In genomic region chr3:187713504-187713903, GRCh38 we compare ENCODE assay signal across 10 cellular contexts. TPM values are rescaled to one million over a fixed set of nuclear protein-coding genes. Genes with fewer than 3 reads are reported as not detected.
A peak's percentile ranks its signal among the peaks of the same experiment; 100 is the strongest.
DNase-seq lines count a peak whose midpoint lies in the region; ATAC-seq and TF ChIP-seq lines count a peak whose summit lies in the region.
"Had no signal": no experiment of that assay in that cellular context is flagged by ENCODE, and none has a peak within 500 bp of the region (broad histone marks: within the 10 kb centered on the region; RNA-seq: fewer than 3 reads in every experiment).

No MANE protein-coding gene starts in this region.

- H3K79me2 ChIP-seq in mammary epithelial cell (ENCODE audit: insufficient read depth, low read length) (no peaks in the 10 kb centered on the region), neural progenitor cell (ENCODE audit: low read depth) (no peaks in the 10 kb centered on the region)

- BruUV-seq in mammary epithelial cell (replicated peaks; lab: Mats Ljungman, UMichigan), result no TSS peak

- H3K4me2 ChIP-seq in mammary epithelial cell (ENCODE audit: insufficient read depth, low read depth, low read length), result no peak overlapping the region
- no peak overlapping the region for H3K4me2 ChIP-seq in neural progenitor cell

- H3K27ac Mint-ChIP-seq in naive thymus-derived CD4-positive, alpha-beta T cell, result peak overlapping the region in 4 of 9 donors; percentile 7 to 57 (median 22)
- no peak overlapping the region for H3K27ac Mint-ChIP-seq in neural progenitor cell

- H3K36me3 Mint-ChIP-seq in naive thymus-derived CD4-positive, alpha-beta T cell, result no peaks in the 10 kb centered on the region
- no peaks in the 10 kb centered on the region for H3K36me3 Mint-ChIP-seq in neural progenitor cell

- H3K4me1 Mint-ChIP-seq in naive thymus-derived CD4-positive, alpha-beta T cell, result peaks cover 8 to 17% (median 13%) of the 10 kb centered on the region in 7 donors
- H3K4me1 Mint-ChIP-seq in neural progenitor cell, result no peaks in the 10 kb centered on the region

- POLR2A ChIA-PET in naive thymus-derived CD4-positive, alpha-beta T cell (lab: Charles Lee), result no interaction called here

- H3F3A ChIP-seq in neural progenitor cell (ENCODE audit: low read depth), result no peaks in the 10 kb centered on the region

- H3K9me3 ChIP-seq in mammary epithelial cell (replicated peaks; ENCODE audit: insufficient read depth, low read length) (no peaks in the 10 kb centered on the region), neural progenitor cell (ENCODE audit: low read depth) (no peaks in the 10 kb centered on the region)
- no peaks in the 10 kb centered on the region for H3K9me3 ChIP-seq in naive thymus-derived CD4-positive, alpha-beta T cell (ENCODE audit: control insufficient read depth in 2 of 3, low read length in 3 of 3)

- peak; percentile 27 for DNase-seq in SIG-M5 treated with dmso at 0.1 percent for 504 hours (lab: John Stamatoyannopoulos, UW; ENCODE audit: unreplicated experiment)
- no peak for DNase-seq in SIG-M5 (lab: John Stamatoyannopoulos, UW)
- DNase-seq in NCI-H226, result peak; percentile 60
- DNase-seq in mammary epithelial cell, result peak; percentile 42
- DNase-seq in naive thymus-derived CD4-positive, alpha-beta T cell, result peak in 7 of 9 donors; percentile 17 to 33 (median 28)
- no peak for DNase-seq in neural progenitor cell (ENCODE audit: low spot score)
- no peak for DNase-seq in NCI-H2107 treated with DMSO at 0.1 percent for 48 hours (lab: John Stamatoyannopoulos, UW; ENCODE audit: unreplicated experiment)
- DNase-seq in lower leg skin (ENCODE audit: low spot score in 2 of 2), result no peak
- DNase-seq: activated CD4-positive, alpha-beta T cell treated with anti-CD3 and anti-CD28 coated beads for 1 hour had no signal

- CTCF ChIA-PET in mammary epithelial cell (lab: Charles Lee; ENCODE audit: low non-redundant PET), result interaction anchor here (0.6 to 1.5 kb wide), 2 partner anchors 68 to 394 kb away, joined by 3 to 10 read pairs; no protein-coding TSS in a partner anchor
- CTCF ChIA-PET in naive thymus-derived CD4-positive, alpha-beta T cell (lab: Charles Lee), result interaction anchor here (0.7 to 12.7 kb wide), 2 partner anchors 394 to 1065 kb away, joined by 3 to 95 read pairs; no protein-coding TSS in a partner anchor

- 92% methylated on average over 2 of the region's 2 CpGs for WGBS in mammary epithelial cell (ENCODE audit: low coverage, missing lambda C conversion rate)
- WGBS in lower leg skin, 2 donors, result 76 to 82% methylated on average over 2 of the region's 2 CpGs

- peaks cover 0 to 8% (median 0%) of the 10 kb centered on the region in 5 donors for H3K27me3 Mint-ChIP-seq in naive thymus-derived CD4-positive, alpha-beta T cell
- H3K27me3 Mint-ChIP-seq in neural progenitor cell (ENCODE audit: insufficient read depth, low read depth), result peaks cover 2% of the 10 kb centered on the region

- H3K36me3 ChIP-seq in mammary epithelial cell (ENCODE audit: insufficient read depth, low read length) (no peaks in the 10 kb centered on the region), neural progenitor cell (no peaks in the 10 kb centered on the region)
- H3K36me3 ChIP-seq in naive thymus-derived CD4-positive, alpha-beta T cell (ENCODE audit: control insufficient read depth in 2 of 3, insufficient read depth in 3 of 3, low read length in 3 of 3), result no peaks in the 10 kb centered on the region

- H3K9ac ChIP-seq in mammary epithelial cell (ENCODE audit: insufficient read depth, low read length), result no peak overlapping the region
- no peak overlapping the region for H3K9ac ChIP-seq in neural progenitor cell

- H3K4me1 ChIP-seq in mammary epithelial cell (ENCODE audit: insufficient read depth, low read length) (no peaks in the 10 kb centered on the region), neural progenitor cell (no peaks in the 10 kb centered on the region)
- H3K4me1 ChIP-seq in naive thymus-derived CD4-positive, alpha-beta T cell (ENCODE audit: control insufficient read depth in 2 of 2, insufficient read depth in 2 of 2, low read length in 2 of 2), result peaks cover 5 to 7% of the 10 kb centered on the region in 2 donors

- intact Hi-C loops in mammary epithelial cell (cut with micrococcal nuclease) (loop anchor here (5.0 to 10.0 kb wide), 3 partner anchors 601 to 1099 kb away; partner anchors contain the start of gene AHSG), lower leg skin (cut with DNase I; ENCODE audit: low total_unique reads) (no loop called here)
- intact Hi-C loops in naive thymus-derived CD4-positive, alpha-beta T cell (cut with micrococcal nuclease), result no loop called here

- H3K4me3 Mint-ChIP-seq in naive thymus-derived CD4-positive, alpha-beta T cell, result peak overlapping the region in 1 of 10 donors; percentile 27
- H3K4me3 Mint-ChIP-seq in neural progenitor cell, result no peak overlapping the region

- H4K20me1 ChIP-seq in mammary epithelial cell (ENCODE audit: insufficient read depth, low read length), result no peaks in the 10 kb centered on the region
- H4K20me1 ChIP-seq in neural progenitor cell (ENCODE audit: low read depth), result no peaks in the 10 kb centered on the region

- no peak for TF ChIP-seq POLR2A in lower leg skin (IDR thresholded peaks at IDR 0.05)

- no peaks in the 10 kb centered on the region for H3K27me3 ChIP-seq in mammary epithelial cell (ENCODE audit: insufficient read depth, low read length)
- H3K27me3 ChIP-seq in naive thymus-derived CD4-positive, alpha-beta T cell (ENCODE audit: control insufficient read depth in 2 of 2, insufficient read depth in 2 of 2, low read length in 2 of 2), result no peaks in the 10 kb centered on the region
- H3K27me3 ChIP-seq in neural progenitor cell, result no peaks in the 10 kb centered on the region

- H3K9me3 Mint-ChIP-seq in naive thymus-derived CD4-positive, alpha-beta T cell, result no peaks in the 10 kb centered on the region
- no peaks in the 10 kb centered on the region for H3K9me3 Mint-ChIP-seq in neural progenitor cell

- dilution Hi-C loops in mammary epithelial cell (cut with HindIII; ENCODE audit: low sequenced_read_pairs), result no loop called here

- TF ChIP-seq CTCF in mammary epithelial cell (conservative IDR thresholded peaks at IDR 0.05 in 1 of 2, IDR thresholded peaks at IDR 0.05 in 1 of 2; ENCODE audit: extremely low read depth in 1 of 2, insufficient read depth in 1 of 2, low read depth in 1 of 2, low read length in 2 of 2) (no peak), neural progenitor cell (IDR thresholded peaks at IDR 0.05) (no peak), lower leg skin (IDR thresholded peaks at IDR 0.05) (no peak)

- peak; percentile 69 for ATAC-seq in naive thymus-derived CD4-positive, alpha-beta T cell

- in situ Hi-C loops in mammary epithelial cell (cut with MboI; ENCODE audit: low sequenced_read_pairs in 2 of 2), result loop anchor here in 1 of 2 donors (5.0 kb wide), 1 partner anchor 396 kb away; no protein-coding TSS in a partner anchor

- H2AFZ ChIP-seq in mammary epithelial cell (ENCODE audit: low read depth, low read length) (peak overlapping the region; percentile 28), neural progenitor cell (replicated peaks) (no peak overlapping the region)

- no peak overlapping the region for H3K4me3 ChIP-seq in mammary epithelial cell (replicated peaks in 1 of 3; ENCODE audit: insufficient read depth in 1 of 3, low read depth in 2 of 3, low read length in 3 of 3)
- H3K4me3 ChIP-seq in naive thymus-derived CD4-positive, alpha-beta T cell (ENCODE audit: low read length), result no peak overlapping the region
- H3K4me3 ChIP-seq in neural progenitor cell, result no peak overlapping the region
- H3K4me3 ChIP-seq in lower leg skin (ENCODE audit: low read depth, poor library complexity, severe bottlenecking), result no peak overlapping the region

- H3K27ac ChIP-seq in mammary epithelial cell (ENCODE audit: insufficient read depth, low read depth, low read length) (no peak overlapping the region), neural progenitor cell (no peak overlapping the region)
- H3K27ac ChIP-seq in naive thymus-derived CD4-positive, alpha-beta T cell (ENCODE audit: low read depth, low read length), result no peak overlapping the region

RNA-seq across cellular contexts. Expression of gene RTP2, which starts 11.1 kb away (rescaled TPM):
- not detected for total RNA-seq in mammary epithelial cell
- not detected for polyA plus RNA-seq in mammary epithelial cell
- not detected for polyA minus RNA-seq in mammary epithelial cell
- total RNA-seq in naive thymus-derived CD4-positive, alpha-beta T cell, result not detected
- polyA plus RNA-seq in naive thymus-derived CD4-positive, alpha-beta T cell, result not detected
- not detected in 2 replicates for total RNA-seq in neural progenitor cell (ENCODE audit: low replicate concordance)
- not detected for total RNA-seq in lower leg skin
- polyA plus RNA-seq: neural cell had no signal

RNA-seq across cellular contexts. Expression of gene BCL6, which starts 31.8 kb away (rescaled TPM):
- 10 to 100 TPM; 14.0 to 26.8 TPM for total RNA-seq in mammary epithelial cell
- 3.9 TPM for polyA plus RNA-seq in mammary epithelial cell
- 8.4 TPM for polyA minus RNA-seq in mammary epithelial cell
- total RNA-seq in naive thymus-derived CD4-positive, alpha-beta T cell, result 100 to 1,000 TPM in 1 of 5 experiments, 10 to 100 TPM in 4; 13.4 to 154 (median 29.5) TPM
- 1 to 10 TPM in 1 of 2 donors, under 1 TPM in 1; 0.63 to 2.4 TPM for polyA plus RNA-seq in naive thymus-derived CD4-positive, alpha-beta T cell
- 14.2 and 20.3 TPM in 2 replicates for total RNA-seq in neural progenitor cell (ENCODE audit: low replicate concordance)
- total RNA-seq in lower leg skin, result 100 to 1,000 TPM; 193 to 441 (median 282) TPM

RNA-seq across cellular contexts. Expression of gene SST, which starts 43.3 kb away (rescaled TPM):
- total RNA-seq in mammary epithelial cell, result not detected
- not detected for polyA plus RNA-seq in mammary epithelial cell
- polyA minus RNA-seq in mammary epithelial cell, result not detected
- not detected for total RNA-seq in naive thymus-derived CD4-positive, alpha-beta T cell
- not detected for polyA plus RNA-seq in naive thymus-derived CD4-positive, alpha-beta T cell
- not detected in 2 replicates for total RNA-seq in neural progenitor cell (ENCODE audit: low replicate concordance)
- total RNA-seq in lower leg skin, result not detected

Comparison
In these comparisons a context has a peak if more than half of its experiments do, and no peak if none do; other contexts are left out.
1. DNase-seq: peak in SIG-M5 treated with dmso at 0.1 percent for 504 hours (single experiment), NCI-H226 (single experiment), mammary epithelial cell (single experiment) and naive thymus-derived CD4-positive, alpha-beta T cell (7 of 9); none in SIG-M5 (single experiment), neural progenitor cell (single experiment), NCI-H2107 treated with DMSO at 0.1 percent for 48 hours (single experiment) and lower leg skin (0 of 2).